ENCODE assay signal across 1 cellular context in the genomic region with DNA sequence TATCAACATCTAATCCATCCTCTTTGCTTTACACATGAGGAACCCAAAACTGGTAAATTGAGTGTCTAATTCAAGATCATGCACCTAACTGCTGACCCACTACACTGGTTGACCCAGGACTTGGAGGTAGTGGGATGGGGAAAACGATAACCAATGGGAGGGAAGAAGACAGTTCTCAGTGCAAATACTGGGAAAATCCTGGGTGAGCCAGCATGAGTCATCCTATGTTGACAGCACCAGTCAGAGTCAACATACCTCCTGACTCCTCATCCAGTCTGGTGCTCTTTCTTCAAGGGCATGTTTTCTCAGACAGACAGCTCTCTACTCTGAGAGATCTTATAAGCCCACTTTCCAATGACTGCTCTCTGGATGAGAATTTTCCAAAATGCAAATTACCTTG.
TF ChIP-seq lines count a peak whose summit lies in the region.

No MANE protein-coding gene starts in this region.

TF ChIP-seq in endothelial cell of umbilical vein, 7 proteins besides CTCF, POLR2A, EP300 and RAD21 (continued from another document):
- no peak for TF ChIP-seq POLR2AphosphoS5 (IDR thresholded peaks at IDR 0.05; ENCODE audit: insufficient read depth, low read depth, low read length)
